Comparison of ENCODE assay signal across 10 cellular contexts in the genomic region with DNA sequence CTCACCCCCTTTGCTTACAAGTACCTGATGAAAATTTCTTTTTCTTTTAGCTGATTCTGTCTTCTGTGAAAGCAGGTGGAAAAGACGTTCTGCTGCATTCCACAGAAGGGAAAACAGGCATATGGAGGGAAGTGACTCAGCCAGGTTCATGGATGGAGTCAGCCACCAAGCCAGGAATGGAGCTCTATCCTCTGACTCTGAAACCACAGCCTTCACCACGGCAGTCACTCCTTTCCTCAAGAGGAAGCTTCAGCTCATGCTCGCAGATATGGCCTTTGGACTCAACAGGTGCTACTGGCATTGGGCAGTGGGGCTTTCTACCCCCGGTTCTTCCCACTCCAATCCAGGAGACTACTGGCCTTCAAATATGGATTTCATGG. TPM values are rescaled to one million over a fixed set of nuclear protein-coding genes. Genes with fewer than 3 reads are reported as not detected.
DNase-seq lines count a peak whose midpoint lies in the region; ATAC-seq and TF ChIP-seq lines count a peak whose summit lies in the region.
"Had no signal": no experiment of that assay in that cellular context is flagged by ENCODE, and none has a peak within 500 bp of the region (broad histone marks: within the 10 kb centered on the region; RNA-seq: fewer than 3 reads in every experiment).

No MANE protein-coding gene starts in this region.

- TF ChIP-seq CTCF in mammary epithelial cell (conservative IDR thresholded peaks at IDR 0.05 in 1 of 2, IDR thresholded peaks at IDR 0.05 in 1 of 2; ENCODE audit: extremely low read depth in 1 of 2, insufficient read depth in 1 of 2, low read depth in 1 of 2, low read length in 2 of 2) (no peak), nephron progenitor cell (IDR thresholded peaks at IDR 0.05) (no peak), uterus (IDR thresholded peaks at IDR 0.05) (no peak)

- H3K79me2 ChIP-seq in mammary epithelial cell (ENCODE audit: insufficient read depth, low read length): no peaks in the 10 kb centered on the region

- H3K27me3 ChIP-seq in BLaER1 treated with 17β-estradiol and CSF1 and Interleukin-3, amounts not matched to agents 10 nM and 100 nM: no peaks in the 10 kb centered on the region
- no peaks in the 10 kb centered on the region for H3K27me3 ChIP-seq in mammary epithelial cell (ENCODE audit: insufficient read depth, low read length)
- no peaks in the 10 kb centered on the region for H3K27me3 ChIP-seq in aorta (ENCODE audit: control insufficient read depth in 1 of 2, insufficient read depth in 2 of 2, low read length in 1 of 2)
- no peaks in the 10 kb centered on the region for H3K27me3 ChIP-seq in uterus

- peak overlapping the region in 3 of 11 experiments; percentile 3 to 46 (median 5); a peak in 3 of 22 replicates for H3K27ac ChIP-seq in BLaER1 treated with 17β-estradiol and CSF1 and Interleukin-3, amounts not matched to agents 10 nM and 100 nM
- H3K27ac ChIP-seq in mammary epithelial cell (ENCODE audit: insufficient read depth, low read depth, low read length): peak overlapping the region; percentile 78
- peak overlapping the region in 1 of 2 donors; percentile 0 for H3K27ac ChIP-seq in aorta (ENCODE audit: low read depth in 1 of 2, low read length in 2 of 2)
- no peak overlapping the region for H3K27ac ChIP-seq in uterus

- no peak overlapping the region for H3K4me3 ChIP-seq in BLaER1 treated with 17β-estradiol and CSF1 and Interleukin-3, amounts not matched to agents 10 nM and 100 nM
- H3K4me3 ChIP-seq in mammary epithelial cell (replicated peaks in 1 of 3; ENCODE audit: insufficient read depth in 1 of 3, low read depth in 2 of 3, low read length in 3 of 3): no peak overlapping the region
- H3K4me3 ChIP-seq in aorta (ENCODE audit: low read length in 2 of 2): no peak overlapping the region
- H3K4me3 ChIP-seq in uterus: no peak overlapping the region

- H3K9ac ChIP-seq in BLaER1 treated with 17β-estradiol and CSF1 and Interleukin-3, amounts not matched to agents 10 nM and 100 nM: no peak overlapping the region; a peak in 2 of 22 replicates
- H3K9ac ChIP-seq in mammary epithelial cell (ENCODE audit: insufficient read depth, low read length): peak overlapping the region; percentile 34

- peak overlapping the region; percentile 52 for H3K27ac Mint-ChIP-seq in nephron progenitor cell
- H3K27ac Mint-ChIP-seq: activated naive CD4-positive, alpha-beta T cell treated with anti-CD3 and anti-CD28 coated beads, Interleukin-2, amount 10 ng/mL, durations not matched to agents 7 days and 5 days had no signal

- DNase-seq in M059J (ENCODE audit: low read depth) (peak; percentile 97), mammary epithelial cell (peak; percentile 96), nephron progenitor cell (no peak), aorta (no peak), globus pallidus (ENCODE audit: low spot score) (no peak), anterior cingulate cortex (lab: John Stamatoyannopoulos, UW) (no peak), uterus (no peak)
- DNase-seq: activated naive CD4-positive, alpha-beta T cell treated with anti-CD3 and anti-CD28 coated beads, Interleukin-2, amount 10 ng/mL, durations not matched to agents 7 days and 5 days; NCI-H2081 had no signal

- no peaks in the 10 kb centered on the region for H3K4me1 Mint-ChIP-seq in nephron progenitor cell
- H3K4me1 Mint-ChIP-seq: activated naive CD4-positive, alpha-beta T cell treated with anti-CD3 and anti-CD28 coated beads, Interleukin-2, amount 10 ng/mL, durations not matched to agents 7 days and 5 days had no signal

- peak overlapping the region; percentile 40 to 73 (median 58) for H3K4me2 ChIP-seq in BLaER1 treated with 17β-estradiol and CSF1 and Interleukin-3, amounts not matched to agents 10 nM and 100 nM
- H3K4me2 ChIP-seq in mammary epithelial cell (ENCODE audit: insufficient read depth, low read depth, low read length): peak overlapping the region; percentile 50

- peaks cover 16 to 77% (median 31%) of the 10 kb centered on the region in 10 experiments for H3K4me1 ChIP-seq in BLaER1 treated with 17β-estradiol and CSF1 and Interleukin-3, amounts not matched to agents 10 nM and 100 nM
- H3K4me1 ChIP-seq in mammary epithelial cell (ENCODE audit: insufficient read depth, low read length) (peaks cover 29% of the 10 kb centered on the region), aorta (ENCODE audit: control insufficient read depth in 1 of 2, insufficient read depth in 2 of 2, low read length in 2 of 2) (no peaks in the 10 kb centered on the region), uterus (no peaks in the 10 kb centered on the region)

- intact Hi-C loops in mammary epithelial cell (cut with micrococcal nuclease): loop anchor here (1.0 kb wide), 2 partner anchors 10 kb away; no protein-coding TSS in a partner anchor
- intact Hi-C loops in aorta (cut with DNase I): no loop called here
- intact Hi-C loops in uterus (cut with DNase I; ENCODE audit: low total_unique reads): no loop called here

- no peak for TF ChIP-seq POLR2A in uterus (IDR thresholded peaks at IDR 0.05)

- ATAC-seq in aorta (ENCODE audit: low FRiP score): no peak

- in situ Hi-C loops in mammary epithelial cell (cut with MboI; ENCODE audit: low sequenced_read_pairs in 2 of 2): loop anchor here in 1 of 2 donors (25.0 kb wide), 1 partner anchor 188 kb away; no protein-coding TSS in a partner anchor

- no peaks in the 10 kb centered on the region for H4K20me1 ChIP-seq in BLaER1 treated with 17β-estradiol and CSF1 and Interleukin-3, amounts not matched to agents 10 nM and 100 nM
- no peaks in the 10 kb centered on the region for H4K20me1 ChIP-seq in mammary epithelial cell (ENCODE audit: insufficient read depth, low read length)

- H3K9me3 Mint-ChIP-seq in nephron progenitor cell: no peaks in the 10 kb centered on the region
- H3K9me3 Mint-ChIP-seq: activated naive CD4-positive, alpha-beta T cell treated with anti-CD3 and anti-CD28 coated beads, Interleukin-2, amount 10 ng/mL, durations not matched to agents 7 days and 5 days had no signal

- H3K36me3 Mint-ChIP-seq in nephron progenitor cell (ENCODE audit: low read depth): no peaks in the 10 kb centered on the region
- H3K36me3 Mint-ChIP-seq: activated naive CD4-positive, alpha-beta T cell treated with anti-CD3 and anti-CD28 coated beads, Interleukin-2, amount 10 ng/mL, durations not matched to agents 7 days and 5 days had no signal

- no peaks in the 10 kb centered on the region for H3K36me3 ChIP-seq in BLaER1 treated with 17β-estradiol and CSF1 and Interleukin-3, amounts not matched to agents 10 nM and 100 nM
- H3K36me3 ChIP-seq in mammary epithelial cell (ENCODE audit: insufficient read depth, low read length) (no peaks in the 10 kb centered on the region), aorta (ENCODE audit: control insufficient read depth in 1 of 2, insufficient read depth in 2 of 2, low read length in 1 of 2) (no peaks in the 10 kb centered on the region), uterus (no peaks in the 10 kb centered on the region)

- no peaks in the 10 kb centered on the region for H3K9me3 ChIP-seq in BLaER1 treated with 17β-estradiol and CSF1 and Interleukin-3, amounts not matched to agents 10 nM and 100 nM (replicated peaks in 1 of 11)
- H3K9me3 ChIP-seq in mammary epithelial cell (replicated peaks; ENCODE audit: insufficient read depth, low read length) (no peaks in the 10 kb centered on the region), aorta (ENCODE audit: control insufficient read depth, low read length) (no peaks in the 10 kb centered on the region), uterus (no peaks in the 10 kb centered on the region)

- dilution Hi-C loops in mammary epithelial cell (cut with HindIII; ENCODE audit: low sequenced_read_pairs): no loop called here

- CTCF ChIA-PET in mammary epithelial cell (lab: Charles Lee; ENCODE audit: low non-redundant PET): interaction anchor here (0.7 kb wide), 1 partner anchor 10 kb away, joined by 3 read pairs; no protein-coding TSS in a partner anchor

- H3K27me3 Mint-ChIP-seq in nephron progenitor cell (ENCODE audit: low read depth, poor library complexity): peaks cover 8% of the 10 kb centered on the region

- WGBS in mammary epithelial cell (ENCODE audit: low coverage, missing lambda C conversion rate): 7% methylated on average over 4 of the region's 4 CpGs
- 74 to 84% methylated on average over 4 of the region's 4 CpGs for WGBS in aorta, 2 donors

- peak overlapping the region; percentile 21 for H2AFZ ChIP-seq in mammary epithelial cell (ENCODE audit: low read depth, low read length)

- H3K4me3 Mint-ChIP-seq in nephron progenitor cell: no peak overlapping the region
- H3K4me3 Mint-ChIP-seq: activated naive CD4-positive, alpha-beta T cell treated with anti-CD3 and anti-CD28 coated beads, Interleukin-2, amount 10 ng/mL, durations not matched to agents 7 days and 5 days had no signal

- BruUV-seq in mammary epithelial cell (replicated peaks; lab: Mats Ljungman, UMichigan): no TSS peak

RNA-seq across cellular contexts. Expression of a gene that starts 11.5 kb away (rescaled TPM):
- 264 and 272 TPM in 2 replicates for total RNA-seq in M059J (2014; rRNA removed; shearing (Covaris generic))
- total RNA-seq in mammary epithelial cell: 100 to 1,000 TPM in 1 of 2 donors, 10 to 100 TPM in 1; 85.7 to 712 TPM
- polyA plus RNA-seq in mammary epithelial cell: 269 TPM
- polyA minus RNA-seq in mammary epithelial cell: 274 TPM
- total RNA-seq in aorta: 10 to 100 TPM; 33.6 to 35.4 TPM
- polyA plus RNA-seq in aorta: 10 to 100 TPM in 1 of 2 donors, 1 to 10 TPM in 1; 9.6 to 13.6 TPM
- 10 to 100 TPM in 2 of 4 donors, 1 to 10 TPM in 2; 1.8 to 15.3 (median 9.0) TPM for total RNA-seq in uterus

RNA-seq across cellular contexts. Expression of a gene that starts 25.0 kb away (rescaled TPM):
- total RNA-seq in M059J (2014; rRNA removed; shearing (Covaris generic)): 29.3 and 42.2 TPM in 2 replicates
- total RNA-seq in mammary epithelial cell (10 to 100 TPM; 20.1 to 20.2 TPM), aorta (10 to 100 TPM; 70.6 to 76.7 TPM), uterus (10 to 100 TPM; 17.9 to 79.9 (median 40.0) TPM)
- polyA plus RNA-seq in mammary epithelial cell (23.0 TPM), aorta (10 to 100 TPM; 37.1 to 70.9 TPM)
- 18.3 TPM for polyA minus RNA-seq in mammary epithelial cell

Comparison
In these comparisons a context has a peak if more than half of its experiments do, and no peak if none do; other contexts are left out.
1. DNase-seq: peak in M059J (single experiment) and mammary epithelial cell (single experiment); none in nephron progenitor cell (single experiment), aorta (0 of 2), globus pallidus (single experiment), anterior cingulate cortex (0 of 58) and uterus (0 of 2).